17 cellular contexts compared by ENCODE assay signal in the genomic region with DNA sequence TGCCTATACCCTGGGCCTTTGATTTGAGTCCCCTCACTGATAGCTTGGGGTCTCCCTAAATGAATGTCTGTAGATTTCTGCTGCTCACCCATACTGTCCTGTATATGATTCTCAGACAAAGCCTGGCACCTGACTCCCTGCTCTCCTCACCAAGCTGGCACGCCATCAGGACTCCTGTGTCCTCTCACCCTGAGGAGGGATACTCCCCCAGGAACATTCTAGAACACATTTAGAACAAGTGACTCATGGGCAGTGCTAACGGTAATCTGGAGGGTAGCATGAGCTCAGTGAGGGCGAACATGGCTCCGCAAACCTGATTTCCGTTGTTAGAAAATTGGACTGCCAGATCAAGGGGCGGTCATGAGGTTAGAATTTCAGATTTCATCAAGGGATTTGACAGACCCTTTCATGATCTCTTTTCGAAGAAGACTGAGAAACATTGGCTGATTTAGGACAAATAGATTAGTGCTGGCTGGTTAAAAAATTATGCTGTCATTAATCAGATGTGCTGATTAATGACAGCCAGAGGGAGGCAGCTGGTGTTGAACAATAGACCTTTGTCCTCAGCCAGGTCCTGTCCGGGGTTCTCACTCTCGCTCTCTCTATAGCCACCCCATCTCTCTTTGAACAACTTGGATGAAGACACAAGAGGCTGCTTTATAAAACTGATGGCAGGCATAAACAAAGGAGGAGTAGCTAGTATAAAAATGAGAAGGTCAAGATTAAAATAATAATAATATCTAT.
"Had no signal": no experiment of that assay in that cellular context is flagged by ENCODE, and none has a peak within 500 bp of the region (broad histone marks: within the 10 kb centered on the region; RNA-seq: fewer than 3 reads in every experiment).

No MANE protein-coding gene starts in this region.

- ATAC-seq: body of pancreas, gastroesophageal sphincter, left lobe of liver, SK-N-SH treated with all-trans-retinoic acid at 6 μM for 48 hours had no signal

- H3K36me3 ChIP-seq: gastroesophageal sphincter, ovary, vagina had no signal

- H3K4me1 ChIP-seq: body of pancreas, gastroesophageal sphincter had no signal

- H3K27ac ChIP-seq: body of pancreas, coronary artery, gastroesophageal sphincter, ovary, vagina had no signal

- H3K9me3 ChIP-seq: body of pancreas, gastroesophageal sphincter, ovary, vagina had no signal

- H3K4me3 ChIP-seq: body of pancreas, coronary artery, gastroesophageal sphincter, ovary, vagina had no signal

- H3K27me3 ChIP-seq: body of pancreas, gastroesophageal sphincter, ovary, vagina had no signal

- DNase-seq: activated B cell treated with CpG ODN at 0.5 μM for 24 hours; activated CD4-positive, alpha-beta memory T cell treated with anti-CD3 and anti-CD28 coated beads for 36 hours; activated CD4-positive, alpha-beta T cell treated with anti-CD3 and anti-CD28 coated beads for 4 hours; activated gamma-delta T cell treated with Interleukin-2 at 50 U/mL for 16 hours; activated T-cell treated with anti-CD3 and anti-CD28 coated beads for 4 hours; body of pancreas; islet precursor cell; naive B cell; ovary; stimulated activated naive CD4-positive, alpha-beta T cell treated with Interleukin-2 at 50 U/mL for 16 hours; T-helper 1 cell; T-helper 9 cell had no signal
